Comparison of ENCODE assay signal across 8 cellular contexts in genomic region chr16:3938843-3939624, GRCh38. TPM values are rescaled to one million over a fixed set of nuclear protein-coding genes. Genes with fewer than 3 reads are reported as not detected.
DNase-seq lines count a peak whose midpoint lies in the region; ATAC-seq, FAIRE-seq and TF ChIP-seq lines count a peak whose summit lies in the region.

No MANE protein-coding gene starts in this region.

- no peak overlapping the region for H3K4me3 Mint-ChIP-seq in MCF 10A (ENCODE audit: unreplicated experiment)

- ATAC-seq in HG02885 (IDR thresholded peaks at IDR 0.05; ENCODE audit: poor library complexity, unreplicated experiment): no peak

- no peaks in the 10 kb centered on the region for H3K27me3 Mint-ChIP-seq in MCF 10A (ENCODE audit: insufficient read depth, unreplicated experiment)

- H3K4me1 Mint-ChIP-seq in MCF 10A (ENCODE audit: insufficient read depth, unreplicated experiment): no peaks in the 10 kb centered on the region

- no peaks in the 10 kb centered on the region for H3K36me3 Mint-ChIP-seq in MCF 10A (ENCODE audit: insufficient read depth, unreplicated experiment)

- peak; percentile 92 for DNase-seq in D721Med (ENCODE audit: insufficient read length, low spot score)
- DNase-seq in KBM-7: peak; percentile 72
- peak; percentile 45 for DNase-seq in UCSD-AML1 (lab: John Stamatoyannopoulos, UW; ENCODE audit: unreplicated experiment)
- DNase-seq in MCF 10A (ENCODE audit: unreplicated experiment): peak; percentile 41
- peak; percentile 91 for DNase-seq in iris pigment epithelial cell (ENCODE audit: low read depth)
- DNase-seq in stimulated activated CD4-positive, alpha-beta T cell treated with anti-CD3 and anti-CD28 coated beads, Interleukin-15, amount 100 ng/mL, for 48 hours (ENCODE audit: low read depth in 2 of 2): peak; percentile 13 to 53
- DNase-seq in MV-4-11 (lab: John Stamatoyannopoulos, UW): no peak

- CTCF ChIA-PET in MCF 10A (lab: Yijun Ruan, JAX): interaction anchor here (0.5 to 3.3 kb wide), 34 partner anchors 9 to 1464 kb away, joined by 3 to 23 read pairs (median 4); no protein-coding TSS in a partner anchor

- no peaks in the 10 kb centered on the region for H3K9me3 Mint-ChIP-seq in MCF 10A (ENCODE audit: unreplicated experiment)

- in situ Hi-C loops in KBM-7 (cut with MboI; ENCODE audit: low pct_unique_long_range_greater_than_20kb, low sequenced_read_pairs): no loop called here

- intact Hi-C loops in MCF 10A (cut with micrococcal nuclease): no loop called here

- POLR2A ChIA-PET in MCF 10A (lab: Yijun Ruan, JAX): interaction anchor here (1.1 kb wide), 1 partner anchor 11 kb away, joined by 5 read pairs; no protein-coding TSS in a partner anchor

- peak; percentile 64 for TF ChIP-seq CTCF in D721Med (IDR thresholded peaks at IDR 0.05; ENCODE audit: insufficient read depth, missing control alignments)
- peak; percentile 95 for TF ChIP-seq CTCF in MCF 10A (IDR thresholded peaks at IDR 0.05; ENCODE audit: unreplicated experiment)

- no peak overlapping the region for H3K27ac Mint-ChIP-seq in MCF 10A (ENCODE audit: low read depth, unreplicated experiment)

- no peak for FAIRE-seq in D721Med (lab: Jason Lieb, UNC)

- no TSS peak for BruUV-seq in MCF 10A (replicated peaks; lab: Mats Ljungman, UMichigan)

RNA-seq across cellular contexts. Expression of gene CREBBP, which starts 58.5 kb away (rescaled TPM):
- total RNA-seq in MCF 10A (2022): 73.7 and 74.0 TPM in 2 replicates
